1 cellular context compared by ENCODE assay signal in the genomic region with DNA sequence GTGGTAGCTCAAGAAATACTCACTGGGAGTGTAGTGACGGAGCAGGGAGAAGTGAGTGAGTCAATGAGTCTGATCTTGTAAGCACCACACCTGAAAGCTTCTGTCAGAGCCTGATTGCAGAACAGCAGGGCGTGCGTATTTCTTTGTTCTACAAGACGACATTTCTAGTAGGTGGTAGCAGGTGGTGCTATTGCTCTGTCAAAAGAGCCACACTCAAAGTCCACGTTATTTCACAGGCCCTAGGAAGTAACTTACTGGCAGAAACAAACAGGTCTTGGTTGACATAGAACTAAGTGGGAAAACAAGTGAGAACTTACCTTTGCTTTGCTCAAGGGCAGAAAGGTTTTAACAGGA.
A peak's percentile ranks its signal among the peaks of the same experiment; 100 is the strongest.
TF ChIP-seq lines count a peak whose summit lies in the region.

No MANE protein-coding gene starts in this region.

TF ChIP-seq in HepG2, 621 proteins besides CTCF, POLR2A, EP300 and RAD21 (continued from another document and continues in another):
- TF ChIP-seq ZBTB40 (IDR thresholded peaks at IDR 0.05) (no peak), ZBTB40 (CRISPR knock-in tag; IDR thresholded peaks at IDR 0.05) (no peak), ZNF564 (CRISPR knock-in tag; IDR thresholded peaks at IDR 0.05) (no peak), ZBTB14 (CRISPR knock-in tag; IDR thresholded peaks at IDR 0.05) (no peak), SOX5 (CRISPR knock-in tag; IDR thresholded peaks at IDR 0.05; ENCODE audit: borderline replicate concordance) (peak; percentile 63; the same call in 1 of the 2 replicates), ELK4 (CRISPR knock-in tag; IDR thresholded peaks at IDR 0.05; ENCODE audit: borderline replicate concordance) (no peak), MED13 (CRISPR knock-in tag; IDR thresholded peaks at IDR 0.05) (no peak), PCBP2 (optimal IDR thresholded peaks at IDR 0.05; ENCODE audit: low read depth, low read length, poor library complexity, severe bottlenecking) (no peak), TAF15 (IDR thresholded peaks at IDR 0.05; ENCODE audit: low read depth, low read length, poor library complexity, severe bottlenecking) (no peak), ZNF891 (CRISPR knock-in tag; IDR thresholded peaks at IDR 0.05) (no peak), ARID2 (CRISPR knock-in tag; IDR thresholded peaks at IDR 0.05; ENCODE audit: borderline replicate concordance) (no peak), AKAP8 (CRISPR knock-in tag; IDR thresholded peaks at IDR 0.05) (no peak), ZBTB2 (CRISPR knock-in tag; IDR thresholded peaks at IDR 0.05; ENCODE audit: low read depth) (no peak), FOSL2 (CRISPR knock-in tag; IDR thresholded peaks at IDR 0.05) (peak; percentile 23; the same call in 1 of the 2 replicates), SALL1 (CRISPR knock-in tag; IDR thresholded peaks at IDR 0.05) (peak; percentile 25; the same call in 1 of the 2 replicates), ZNF556 (CRISPR knock-in tag; IDR thresholded peaks at IDR 0.05; ENCODE audit: borderline replicate concordance) (no peak), ZNF792 (CRISPR knock-in tag; IDR thresholded peaks at IDR 0.05) (0 out of 2 replicates have a peak, but pooled peaks have one; percentile 24), ZNF331 (CRISPR knock-in tag; IDR thresholded peaks at IDR 0.05) (peak; percentile 7; the same call in 1 of the 2 replicates), SNAPC5 (CRISPR knock-in tag; IDR thresholded peaks at IDR 0.05; ENCODE audit: borderline replicate concordance) (no peak), HOXA3 (CRISPR knock-in tag; IDR thresholded peaks at IDR 0.05) (0 out of 2 replicates have a peak, but pooled peaks have one; percentile 27), SAP130 (CRISPR knock-in tag; IDR thresholded peaks at IDR 0.05; ENCODE audit: low read depth) (0 out of 2 replicates have a peak, but pooled peaks have one; percentile 2), ZNF570 (CRISPR knock-in tag; IDR thresholded peaks at IDR 0.05; ENCODE audit: borderline replicate concordance) (no peak), ZNF432 (CRISPR knock-in tag; IDR thresholded peaks at IDR 0.05; ENCODE audit: borderline replicate concordance) (no peak)
- TF ChIP-seq, protein P1, sequence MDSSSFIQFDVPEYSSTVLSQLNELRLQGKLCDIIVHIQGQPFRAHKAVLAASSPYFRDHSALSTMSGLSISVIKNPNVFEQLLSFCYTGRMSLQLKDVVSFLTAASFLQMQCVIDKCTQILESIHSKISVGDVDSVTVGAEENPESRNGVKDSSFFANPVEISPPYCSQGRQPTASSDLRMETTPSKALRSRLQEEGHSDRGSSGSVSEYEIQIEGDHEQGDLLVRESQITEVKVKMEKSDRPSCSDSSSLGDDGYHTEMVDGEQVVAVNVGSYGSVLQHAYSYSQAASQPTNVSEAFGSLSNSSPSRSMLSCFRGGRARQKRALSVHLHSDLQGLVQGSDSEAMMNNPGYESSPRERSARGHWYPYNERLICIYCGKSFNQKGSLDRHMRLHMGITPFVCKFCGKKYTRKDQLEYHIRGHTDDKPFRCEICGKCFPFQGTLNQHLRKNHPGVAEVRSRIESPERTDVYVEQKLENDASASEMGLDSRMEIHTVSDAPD (CRISPR knock-in tag; IDR thresholded peaks at IDR 0.05) = no peak
- TF ChIP-seq, protein P2, sequence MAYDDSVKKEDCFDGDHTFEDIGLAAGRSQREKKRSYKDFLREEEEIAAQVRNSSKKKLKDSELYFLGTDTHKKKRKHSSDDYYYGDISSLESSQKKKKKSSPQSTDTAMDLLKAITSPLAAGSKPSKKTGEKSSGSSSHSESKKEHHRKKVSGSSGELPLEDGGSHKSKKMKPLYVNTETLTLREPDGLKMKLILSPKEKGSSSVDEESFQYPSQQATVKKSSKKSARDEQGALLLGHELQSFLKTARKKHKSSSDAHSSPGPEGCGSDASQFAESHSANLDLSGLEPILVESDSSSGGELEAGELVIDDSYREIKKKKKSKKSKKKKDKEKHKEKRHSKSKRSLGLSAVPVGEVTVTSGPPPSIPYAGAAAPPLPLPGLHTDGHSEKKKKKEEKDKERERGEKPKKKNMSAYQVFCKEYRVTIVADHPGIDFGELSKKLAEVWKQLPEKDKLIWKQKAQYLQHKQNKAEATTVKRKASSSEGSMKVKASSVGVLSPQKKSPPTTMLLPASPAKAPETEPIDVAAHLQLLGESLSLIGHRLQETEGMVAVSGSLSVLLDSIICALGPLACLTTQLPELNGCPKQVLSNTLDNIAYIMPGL (CRISPR knock-in tag; IDR thresholded peaks at IDR 0.05; ENCODE audit: borderline replicate concordance in 1 of 2, low read depth in 1 of 2) = peak; percentile 17 to 57; a peak in 1 of 4 replicates
- TF ChIP-seq, protein P3, sequence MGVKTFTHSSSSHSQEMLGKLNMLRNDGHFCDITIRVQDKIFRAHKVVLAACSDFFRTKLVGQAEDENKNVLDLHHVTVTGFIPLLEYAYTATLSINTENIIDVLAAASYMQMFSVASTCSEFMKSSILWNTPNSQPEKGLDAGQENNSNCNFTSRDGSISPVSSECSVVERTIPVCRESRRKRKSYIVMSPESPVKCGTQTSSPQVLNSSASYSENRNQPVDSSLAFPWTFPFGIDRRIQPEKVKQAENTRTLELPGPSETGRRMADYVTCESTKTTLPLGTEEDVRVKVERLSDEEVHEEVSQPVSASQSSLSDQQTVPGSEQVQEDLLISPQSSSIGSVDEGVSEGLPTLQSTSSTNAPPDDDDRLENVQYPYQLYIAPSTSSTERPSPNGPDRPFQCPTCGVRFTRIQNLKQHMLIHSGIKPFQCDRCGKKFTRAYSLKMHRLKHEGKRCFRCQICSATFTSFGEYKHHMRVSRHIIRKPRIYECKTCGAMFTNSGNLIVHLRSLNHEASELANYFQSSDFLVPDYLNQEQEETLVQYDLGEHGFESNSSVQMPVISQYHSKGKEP (CRISPR knock-in tag; IDR thresholded peaks at IDR 0.05) = no peak
- TF ChIP-seq, protein P4, sequence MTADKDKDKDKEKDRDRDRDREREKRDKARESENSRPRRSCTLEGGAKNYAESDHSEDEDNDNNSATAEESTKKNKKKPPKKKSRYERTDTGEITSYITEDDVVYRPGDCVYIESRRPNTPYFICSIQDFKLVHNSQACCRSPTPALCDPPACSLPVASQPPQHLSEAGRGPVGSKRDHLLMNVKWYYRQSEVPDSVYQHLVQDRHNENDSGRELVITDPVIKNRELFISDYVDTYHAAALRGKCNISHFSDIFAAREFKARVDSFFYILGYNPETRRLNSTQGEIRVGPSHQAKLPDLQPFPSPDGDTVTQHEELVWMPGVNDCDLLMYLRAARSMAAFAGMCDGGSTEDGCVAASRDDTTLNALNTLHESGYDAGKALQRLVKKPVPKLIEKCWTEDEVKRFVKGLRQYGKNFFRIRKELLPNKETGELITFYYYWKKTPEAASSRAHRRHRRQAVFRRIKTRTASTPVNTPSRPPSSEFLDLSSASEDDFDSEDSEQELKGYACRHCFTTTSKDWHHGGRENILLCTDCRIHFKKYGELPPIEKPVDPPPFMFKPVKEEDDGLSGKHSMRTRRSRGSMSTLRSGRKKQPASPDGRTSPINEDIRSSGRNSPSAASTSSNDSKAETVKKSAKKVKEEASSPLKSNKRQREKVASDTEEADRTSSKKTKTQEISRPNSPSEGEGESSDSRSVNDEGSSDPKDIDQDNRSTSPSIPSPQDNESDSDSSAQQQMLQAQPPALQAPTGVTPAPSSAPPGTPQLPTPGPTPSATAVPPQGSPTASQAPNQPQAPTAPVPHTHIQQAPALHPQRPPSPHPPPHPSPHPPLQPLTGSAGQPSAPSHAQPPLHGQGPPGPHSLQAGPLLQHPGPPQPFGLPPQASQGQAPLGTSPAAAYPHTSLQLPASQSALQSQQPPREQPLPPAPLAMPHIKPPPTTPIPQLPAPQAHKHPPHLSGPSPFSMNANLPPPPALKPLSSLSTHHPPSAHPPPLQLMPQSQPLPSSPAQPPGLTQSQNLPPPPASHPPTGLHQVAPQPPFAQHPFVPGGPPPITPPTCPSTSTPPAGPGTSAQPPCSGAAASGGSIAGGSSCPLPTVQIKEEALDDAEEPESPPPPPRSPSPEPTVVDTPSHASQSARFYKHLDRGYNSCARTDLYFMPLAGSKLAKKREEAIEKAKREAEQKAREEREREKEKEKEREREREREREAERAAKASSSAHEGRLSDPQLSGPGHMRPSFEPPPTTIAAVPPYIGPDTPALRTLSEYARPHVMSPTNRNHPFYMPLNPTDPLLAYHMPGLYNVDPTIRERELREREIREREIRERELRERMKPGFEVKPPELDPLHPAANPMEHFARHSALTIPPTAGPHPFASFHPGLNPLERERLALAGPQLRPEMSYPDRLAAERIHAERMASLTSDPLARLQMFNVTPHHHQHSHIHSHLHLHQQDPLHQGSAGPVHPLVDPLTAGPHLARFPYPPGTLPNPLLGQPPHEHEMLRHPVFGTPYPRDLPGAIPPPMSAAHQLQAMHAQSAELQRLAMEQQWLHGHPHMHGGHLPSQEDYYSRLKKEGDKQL (CRISPR knock-in tag; IDR thresholded peaks at IDR 0.05; ENCODE audit: low read depth) = no peak
